In the genomic region with DNA sequence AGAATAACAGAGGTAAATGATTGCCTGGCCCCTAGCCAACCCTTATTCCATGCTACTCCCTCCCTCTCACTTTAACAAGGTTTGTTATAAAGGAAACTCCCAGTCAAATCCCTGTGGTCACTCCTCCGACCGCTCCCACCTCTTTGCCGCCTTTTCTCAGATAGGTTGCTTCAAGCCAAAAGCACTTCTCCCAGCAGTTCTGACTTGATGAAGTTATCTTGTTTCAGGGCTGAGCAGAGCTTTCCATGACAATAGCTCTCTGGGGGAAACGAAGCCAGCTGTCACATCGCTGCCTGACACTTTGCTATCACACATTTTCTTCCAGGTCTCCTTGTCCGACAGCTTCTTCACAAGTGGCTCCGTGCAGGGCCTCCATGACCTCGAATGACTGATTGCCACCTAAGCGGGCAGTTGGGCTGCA, we compare ENCODE assay signal across 27 cellular contexts.
DNase-seq lines count a peak whose midpoint lies in the region; ATAC-seq and TF ChIP-seq lines count a peak whose summit lies in the region.
"Had no signal": no experiment of that assay in that cellular context is flagged by ENCODE, and none has a peak within 500 bp of the region (broad histone marks: within the 10 kb centered on the region; RNA-seq: fewer than 3 reads in every experiment).

No MANE protein-coding gene starts in this region.

- H3K36me3 ChIP-seq in WERI-Rb-1 (no peaks in the 10 kb centered on the region), left ventricle myocardium inferior (no peaks in the 10 kb centered on the region), GM23248 (ENCODE audit: low read depth) (no peaks in the 10 kb centered on the region)
- H3K36me3 ChIP-seq: breast epithelium, lower lobe of right lung, uterus had no signal

- no peaks in the 10 kb centered on the region for H3F3A ChIP-seq in GM23248 (ENCODE audit: insufficient read depth)

- no peaks in the 10 kb centered on the region for H3K36me3 Mint-ChIP-seq in neural crest cell (ENCODE audit: low read depth)
- H3K36me3 Mint-ChIP-seq: activated naive CD8-positive, alpha-beta T cell; natural killer cell had no signal

- peak; percentile 37 for DNase-seq in DMS79 treated with DMSO at 0.1 percent for 48 hours (lab: John Stamatoyannopoulos, UW)
- peak; percentile 93 for DNase-seq in WERI-Rb-1
- peak; percentile 69 for DNase-seq in left ventricle myocardium inferior
- no peak for DNase-seq in neural crest cell (ENCODE audit: low read depth, low spot score)
- DNase-seq in NCI-H2227 (lab: John Stamatoyannopoulos, UW; ENCODE audit: unreplicated experiment), result no peak
- DNase-seq in GM23248, result no peak
- DNase-seq in NCI-H128 (lab: John Stamatoyannopoulos, UW; ENCODE audit: unreplicated experiment), result no peak
- DNase-seq: activated CD4-positive, alpha-beta T cell treated with anti-CD3 and anti-CD28 coated beads for 48 hours; DND-41; effector CD8-positive, alpha-beta T cell; lower lobe of right lung; natural killer cell; NCI-H1092 treated with DMSO at 0.1 percent for 48 hours; NCI-H2029 treated with DMSO at 0.1 percent for 48 hours; NCI-H345; NCI-H748 treated with DMSO at 0.1 percent for 48 hours; stimulated activated naive CD4-positive, alpha-beta T cell; T-helper 9 cell; testis had no signal

- intact Hi-C loops in left ventricle myocardium inferior (cut with micrococcal nuclease), result no loop called here

- ATAC-seq in GM21619 (IDR thresholded peaks at IDR 0.05; ENCODE audit: unreplicated experiment), result no peak
- ATAC-seq: A549, K562, lower lobe of right lung, natural killer cell had no signal

- TF ChIP-seq CTCF in WERI-Rb-1 (IDR thresholded peaks at IDR 0.05; ENCODE audit: low read depth, low read length), result no peak
- TF ChIP-seq CTCF in left ventricle myocardium inferior (IDR thresholded peaks at IDR 0.05; ENCODE audit: borderline replicate concordance), result no peak
- TF ChIP-seq CTCF in neural crest cell (conservative IDR thresholded peaks at IDR 0.05), result no peak

- H3K9ac ChIP-seq in GM23248, result no peak overlapping the region

- no peaks in the 10 kb centered on the region for H3K9me2 ChIP-seq in GM23248 (ENCODE audit: insufficient read depth)

- H3K4me1 Mint-ChIP-seq in neural crest cell, result peaks cover 19% of the 10 kb centered on the region
- H3K4me1 Mint-ChIP-seq: natural killer cell had no signal

- no peak overlapping the region for H2AFZ ChIP-seq in GM23248

- no peaks in the 10 kb centered on the region for H3K79me2 ChIP-seq in GM23248 (ENCODE audit: insufficient read depth)

- H4K20me1 ChIP-seq in GM23248 (ENCODE audit: insufficient read depth), result no peaks in the 10 kb centered on the region

- H3K9me3 Mint-ChIP-seq in neural crest cell, result peaks cover 6% of the 10 kb centered on the region

- H3K9me3 ChIP-seq in WERI-Rb-1 (ENCODE audit: severe bottlenecking) (peaks cover 2% of the 10 kb centered on the region), left ventricle myocardium inferior (replicated peaks) (no peaks in the 10 kb centered on the region), GM23248 (ENCODE audit: low read depth) (no peaks in the 10 kb centered on the region)
- H3K9me3 ChIP-seq: A549, breast epithelium, lower lobe of right lung, testis, uterus had no signal

- H3K27me3 ChIP-seq in WERI-Rb-1 (ENCODE audit: insufficient read depth, low read depth, severe bottlenecking) (no peaks in the 10 kb centered on the region), left ventricle myocardium inferior (ENCODE audit: low read depth) (no peaks in the 10 kb centered on the region), GM23248 (replicated peaks; ENCODE audit: insufficient read depth) (no peaks in the 10 kb centered on the region)
- H3K27me3 ChIP-seq: breast epithelium, testis, uterus had no signal

- in situ Hi-C loops in GM23248 (cut with MboI), result no loop called here

- H3K4me2 ChIP-seq in GM23248 (ENCODE audit: unreplicated experiment), result no peak overlapping the region
- H3K4me2 ChIP-seq: A549 had no signal

- H3K4me1 ChIP-seq in left ventricle myocardium inferior (peaks cover 46% of the 10 kb centered on the region), GM23248 (ENCODE audit: insufficient read depth) (no peaks in the 10 kb centered on the region)
- H3K4me1 ChIP-seq: A549, lower lobe of right lung, testis, uterus had no signal

- no peak overlapping the region for H3K4me3 Mint-ChIP-seq in neural crest cell
- H3K4me3 Mint-ChIP-seq: activated naive CD8-positive, alpha-beta T cell; natural killer cell had no signal

- H3K27ac ChIP-seq in WERI-Rb-1 (peak overlapping the region; percentile 85), left ventricle myocardium inferior (replicated peaks) (peak overlapping the region; percentile 84), GM23248 (no peak overlapping the region)
- H3K27ac ChIP-seq: A549, breast epithelium, lower lobe of right lung, skin epidermis, testis, uterus had no signal

- H3K27me3 Mint-ChIP-seq in neural crest cell (ENCODE audit: low read depth), result peaks cover 15% of the 10 kb centered on the region

- 44 to 49% methylated on average over 9 of the region's 9 CpGs for WGBS in GM23248 (ENCODE audit: low coverage in 1 of 2, low lambda C conversion rate in 2 of 2, missing lambda C conversion rate in 2 of 2), 2 experiments

- H3K4me3 ChIP-seq in WERI-Rb-1 (ENCODE audit: low read depth, low read length) (peak overlapping the region; percentile 1), left ventricle myocardium inferior (no peak overlapping the region), GM23248 (no peak overlapping the region)
- H3K4me3 ChIP-seq: A549, breast epithelium, K562, lower lobe of right lung, skin epidermis, testis, uterus had no signal

- peak overlapping the region; percentile 58 for H3K27ac Mint-ChIP-seq in neural crest cell (ENCODE audit: unreplicated experiment)
- H3K27ac Mint-ChIP-seq: activated naive CD8-positive, alpha-beta T cell; activated T-helper 2 cell treated with anti-CD3 and anti-CD28 coated beads, Interferon-gamma antibody, Interleukin-2, Interleukin-4, amounts not matched to agents 10 μg/mL and 5 μg/mL and 100 μg/mL, durations not matched to agents 14 hours and 24 hours and 36 hours; natural killer cell had no signal

Comparison
In these comparisons a context has a peak if more than half of its experiments do, and no peak if none do; other contexts are left out.
1. DNase-seq: peak in DMS79 treated with DMSO at 0.1 percent for 48 hours (single experiment), WERI-Rb-1 (single experiment) and left ventricle myocardium inferior (single experiment); none in neural crest cell (single experiment), NCI-H2227 (single experiment), GM23248 (single experiment) and NCI-H128 (single experiment).